In the genomic region with DNA sequence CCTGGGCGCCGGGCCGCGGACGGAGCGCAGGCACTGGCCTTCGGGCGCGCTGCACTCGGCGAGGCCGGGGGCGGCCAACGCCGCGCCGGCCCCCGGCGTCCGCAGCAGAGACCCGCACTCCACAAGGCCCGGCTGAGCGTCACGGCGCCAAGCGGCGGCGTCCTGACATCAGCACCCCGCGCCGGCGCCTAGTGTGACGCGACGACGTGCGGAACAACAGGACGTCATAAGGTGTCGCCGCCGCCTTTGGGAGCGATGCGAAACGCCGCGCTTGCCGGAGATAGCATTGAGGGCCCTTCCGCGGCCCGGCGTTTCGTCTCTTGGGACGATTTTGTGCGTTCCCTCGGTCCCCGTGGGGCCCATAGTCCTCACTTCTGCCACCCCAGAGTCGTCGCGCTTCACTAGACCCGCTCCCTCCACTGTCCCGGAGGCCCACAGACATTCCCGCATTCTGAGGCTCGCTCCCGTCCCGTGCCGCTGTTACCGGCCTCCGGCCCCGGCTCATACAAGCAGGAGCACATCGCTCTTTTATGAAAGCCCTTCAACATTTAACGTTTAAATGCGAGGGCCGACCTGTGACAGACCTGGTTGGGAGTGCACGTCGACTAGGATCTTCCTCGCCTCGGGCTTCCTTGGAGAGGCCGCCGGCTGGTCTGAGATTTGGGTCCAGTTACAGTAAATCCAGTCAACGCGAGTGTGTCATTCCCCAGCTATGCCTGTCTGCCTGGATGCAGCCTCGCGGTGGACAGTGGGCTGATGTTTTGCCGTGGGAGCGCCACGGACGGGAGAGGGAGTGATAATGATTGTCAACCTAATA, we compare ENCODE assay signal across 1 cellular context.
TF ChIP-seq lines count a peak whose summit lies in the region.

A gene (minus strand): TSS at position 143 of the 817 bp plus-strand sequence. CDS start 306 bp downstream, outside the sequence.

TF ChIP-seq in HepG2, 621 proteins besides CTCF, POLR2A, EP300 and RAD21 (continued from another document and continues in another):
- TF ChIP-seq, protein P1, sequence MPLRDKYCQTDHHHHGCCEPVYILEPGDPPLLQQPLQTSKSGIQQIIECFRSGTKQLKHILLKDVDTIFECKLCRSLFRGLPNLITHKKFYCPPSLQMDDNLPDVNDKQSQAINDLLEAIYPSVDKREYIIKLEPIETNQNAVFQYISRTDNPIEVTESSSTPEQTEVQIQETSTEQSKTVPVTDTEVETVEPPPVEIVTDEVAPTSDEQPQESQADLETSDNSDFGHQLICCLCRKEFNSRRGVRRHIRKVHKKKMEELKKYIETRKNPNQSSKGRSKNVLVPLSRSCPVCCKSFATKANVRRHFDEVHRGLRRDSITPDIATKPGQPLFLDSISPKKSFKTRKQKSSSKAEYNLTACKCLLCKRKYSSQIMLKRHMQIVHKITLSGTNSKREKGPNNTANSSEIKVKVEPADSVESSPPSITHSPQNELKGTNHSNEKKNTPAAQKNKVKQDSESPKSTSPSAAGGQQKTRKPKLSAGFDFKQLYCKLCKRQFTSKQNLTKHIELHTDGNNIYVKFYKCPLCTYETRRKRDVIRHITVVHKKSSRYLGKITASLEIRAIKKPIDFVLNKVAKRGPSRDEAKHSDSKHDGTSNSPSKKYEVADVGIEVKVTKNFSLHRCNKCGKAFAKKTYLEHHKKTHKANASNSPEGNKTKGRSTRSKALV (CRISPR knock-in tag; IDR thresholded peaks at IDR 0.05): no peak
- TF ChIP-seq EZH2 (conservative IDR thresholded peaks at IDR 0.05; ENCODE audit: low read depth, low read length): no peak
- peak; percentile 80 for TF ChIP-seq HCFC1 (IDR thresholded peaks at IDR 0.05; ENCODE audit: low read depth, low read length)
- TF ChIP-seq ZNF616 (CRISPR knock-in tag; IDR thresholded peaks at IDR 0.05; ENCODE audit: low read depth): 0 out of 2 replicates have a peak, but pooled peaks have one; percentile 42
- TF ChIP-seq, protein P2, sequence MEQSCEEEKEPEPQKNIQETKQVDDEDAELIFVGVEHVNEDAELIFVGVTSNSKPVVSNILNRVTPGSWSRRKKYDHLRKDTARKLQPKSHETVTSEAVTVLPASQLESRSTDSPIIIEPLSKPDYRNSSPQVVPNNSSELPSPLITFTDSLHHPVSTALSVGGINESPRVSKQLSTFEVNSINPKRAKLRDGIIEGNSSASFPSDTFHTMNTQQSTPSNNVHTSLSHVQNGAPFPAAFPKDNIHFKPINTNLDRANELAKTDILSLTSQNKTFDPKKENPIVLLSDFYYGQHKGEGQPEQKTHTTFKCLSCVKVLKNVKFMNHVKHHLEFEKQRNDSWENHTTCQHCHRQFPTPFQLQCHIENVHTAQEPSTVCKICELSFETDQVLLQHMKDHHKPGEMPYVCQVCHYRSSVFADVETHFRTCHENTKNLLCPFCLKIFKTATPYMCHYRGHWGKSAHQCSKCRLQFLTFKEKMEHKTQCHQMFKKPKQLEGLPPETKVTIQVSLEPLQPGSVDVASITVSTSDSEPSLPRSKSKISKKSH (CRISPR knock-in tag; IDR thresholded peaks at IDR 0.05; ENCODE audit: borderline replicate concordance): no peak; the same call in 1 of the 2 replicates
- TF ChIP-seq U2AF2 (IDR thresholded peaks at IDR 0.05; ENCODE audit: low read depth, low read length): no peak
- TF ChIP-seq WIZ (CRISPR knock-in tag; IDR thresholded peaks at IDR 0.05): no peak
- TF ChIP-seq SP2 (CRISPR knock-in tag; IDR thresholded peaks at IDR 0.05): peak; percentile 20; the same call in 1 of the 2 replicates
- TF ChIP-seq, protein P3, sequence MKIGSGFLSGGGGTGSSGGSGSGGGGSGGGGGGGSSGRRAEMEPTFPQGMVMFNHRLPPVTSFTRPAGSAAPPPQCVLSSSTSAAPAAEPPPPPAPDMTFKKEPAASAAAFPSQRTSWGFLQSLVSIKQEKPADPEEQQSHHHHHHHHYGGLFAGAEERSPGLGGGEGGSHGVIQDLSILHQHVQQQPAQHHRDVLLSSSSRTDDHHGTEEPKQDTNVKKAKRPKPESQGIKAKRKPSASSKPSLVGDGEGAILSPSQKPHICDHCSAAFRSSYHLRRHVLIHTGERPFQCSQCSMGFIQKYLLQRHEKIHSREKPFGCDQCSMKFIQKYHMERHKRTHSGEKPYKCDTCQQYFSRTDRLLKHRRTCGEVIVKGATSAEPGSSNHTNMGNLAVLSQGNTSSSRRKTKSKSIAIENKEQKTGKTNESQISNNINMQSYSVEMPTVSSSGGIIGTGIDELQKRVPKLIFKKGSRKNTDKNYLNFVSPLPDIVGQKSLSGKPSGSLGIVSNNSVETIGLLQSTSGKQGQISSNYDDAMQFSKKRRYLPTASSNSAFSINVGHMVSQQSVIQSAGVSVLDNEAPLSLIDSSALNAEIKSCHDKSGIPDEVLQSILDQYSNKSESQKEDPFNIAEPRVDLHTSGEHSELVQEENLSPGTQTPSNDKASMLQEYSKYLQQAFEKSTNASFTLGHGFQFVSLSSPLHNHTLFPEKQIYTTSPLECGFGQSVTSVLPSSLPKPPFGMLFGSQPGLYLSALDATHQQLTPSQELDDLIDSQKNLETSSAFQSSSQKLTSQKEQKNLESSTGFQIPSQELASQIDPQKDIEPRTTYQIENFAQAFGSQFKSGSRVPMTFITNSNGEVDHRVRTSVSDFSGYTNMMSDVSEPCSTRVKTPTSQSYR (CRISPR knock-in tag; IDR thresholded peaks at IDR 0.05; ENCODE audit: borderline replicate concordance): 0 out of 2 replicates have a peak, but pooled peaks have one; percentile 11
- TF ChIP-seq GABPA (IDR thresholded peaks at IDR 0.05; ENCODE audit: low read depth, low read length): peak; percentile 44
- TF ChIP-seq GABPA (CRISPR knock-in tag; IDR thresholded peaks at IDR 0.05; ENCODE audit: low read depth): peak; percentile 86
- TF ChIP-seq, protein P4, sequence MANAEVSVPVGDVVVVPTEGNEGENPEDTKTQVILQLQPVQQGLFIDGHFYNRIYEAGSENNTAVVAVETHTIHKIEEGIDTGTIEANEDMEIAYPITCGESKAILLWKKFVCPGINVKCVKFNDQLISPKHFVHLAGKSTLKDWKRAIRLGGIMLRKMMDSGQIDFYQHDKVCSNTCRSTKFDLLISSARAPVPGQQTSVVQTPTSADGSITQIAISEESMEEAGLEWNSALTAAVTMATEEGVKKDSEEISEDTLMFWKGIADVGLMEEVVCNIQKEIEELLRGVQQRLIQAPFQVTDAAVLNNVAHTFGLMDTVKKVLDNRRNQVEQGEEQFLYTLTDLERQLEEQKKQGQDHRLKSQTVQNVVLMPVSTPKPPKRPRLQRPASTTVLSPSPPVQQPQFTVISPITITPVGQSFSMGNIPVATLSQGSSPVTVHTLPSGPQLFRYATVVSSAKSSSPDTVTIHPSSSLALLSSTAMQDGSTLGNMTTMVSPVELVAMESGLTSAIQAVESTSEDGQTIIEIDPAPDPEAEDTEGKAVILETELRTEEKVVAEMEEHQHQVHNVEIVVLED (CRISPR knock-in tag; IDR thresholded peaks at IDR 0.05; ENCODE audit: borderline replicate concordance): peak; percentile 99
- TF ChIP-seq RARA (CRISPR knock-in tag; IDR thresholded peaks at IDR 0.05): peak; percentile 46; the same call in 1 of the 2 replicates
- TF ChIP-seq, protein P5, sequence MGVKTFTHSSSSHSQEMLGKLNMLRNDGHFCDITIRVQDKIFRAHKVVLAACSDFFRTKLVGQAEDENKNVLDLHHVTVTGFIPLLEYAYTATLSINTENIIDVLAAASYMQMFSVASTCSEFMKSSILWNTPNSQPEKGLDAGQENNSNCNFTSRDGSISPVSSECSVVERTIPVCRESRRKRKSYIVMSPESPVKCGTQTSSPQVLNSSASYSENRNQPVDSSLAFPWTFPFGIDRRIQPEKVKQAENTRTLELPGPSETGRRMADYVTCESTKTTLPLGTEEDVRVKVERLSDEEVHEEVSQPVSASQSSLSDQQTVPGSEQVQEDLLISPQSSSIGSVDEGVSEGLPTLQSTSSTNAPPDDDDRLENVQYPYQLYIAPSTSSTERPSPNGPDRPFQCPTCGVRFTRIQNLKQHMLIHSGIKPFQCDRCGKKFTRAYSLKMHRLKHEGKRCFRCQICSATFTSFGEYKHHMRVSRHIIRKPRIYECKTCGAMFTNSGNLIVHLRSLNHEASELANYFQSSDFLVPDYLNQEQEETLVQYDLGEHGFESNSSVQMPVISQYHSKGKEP (CRISPR knock-in tag; IDR thresholded peaks at IDR 0.05): 0 out of 2 replicates have a peak, but pooled peaks have one; percentile 35
- TF ChIP-seq, protein P6, sequence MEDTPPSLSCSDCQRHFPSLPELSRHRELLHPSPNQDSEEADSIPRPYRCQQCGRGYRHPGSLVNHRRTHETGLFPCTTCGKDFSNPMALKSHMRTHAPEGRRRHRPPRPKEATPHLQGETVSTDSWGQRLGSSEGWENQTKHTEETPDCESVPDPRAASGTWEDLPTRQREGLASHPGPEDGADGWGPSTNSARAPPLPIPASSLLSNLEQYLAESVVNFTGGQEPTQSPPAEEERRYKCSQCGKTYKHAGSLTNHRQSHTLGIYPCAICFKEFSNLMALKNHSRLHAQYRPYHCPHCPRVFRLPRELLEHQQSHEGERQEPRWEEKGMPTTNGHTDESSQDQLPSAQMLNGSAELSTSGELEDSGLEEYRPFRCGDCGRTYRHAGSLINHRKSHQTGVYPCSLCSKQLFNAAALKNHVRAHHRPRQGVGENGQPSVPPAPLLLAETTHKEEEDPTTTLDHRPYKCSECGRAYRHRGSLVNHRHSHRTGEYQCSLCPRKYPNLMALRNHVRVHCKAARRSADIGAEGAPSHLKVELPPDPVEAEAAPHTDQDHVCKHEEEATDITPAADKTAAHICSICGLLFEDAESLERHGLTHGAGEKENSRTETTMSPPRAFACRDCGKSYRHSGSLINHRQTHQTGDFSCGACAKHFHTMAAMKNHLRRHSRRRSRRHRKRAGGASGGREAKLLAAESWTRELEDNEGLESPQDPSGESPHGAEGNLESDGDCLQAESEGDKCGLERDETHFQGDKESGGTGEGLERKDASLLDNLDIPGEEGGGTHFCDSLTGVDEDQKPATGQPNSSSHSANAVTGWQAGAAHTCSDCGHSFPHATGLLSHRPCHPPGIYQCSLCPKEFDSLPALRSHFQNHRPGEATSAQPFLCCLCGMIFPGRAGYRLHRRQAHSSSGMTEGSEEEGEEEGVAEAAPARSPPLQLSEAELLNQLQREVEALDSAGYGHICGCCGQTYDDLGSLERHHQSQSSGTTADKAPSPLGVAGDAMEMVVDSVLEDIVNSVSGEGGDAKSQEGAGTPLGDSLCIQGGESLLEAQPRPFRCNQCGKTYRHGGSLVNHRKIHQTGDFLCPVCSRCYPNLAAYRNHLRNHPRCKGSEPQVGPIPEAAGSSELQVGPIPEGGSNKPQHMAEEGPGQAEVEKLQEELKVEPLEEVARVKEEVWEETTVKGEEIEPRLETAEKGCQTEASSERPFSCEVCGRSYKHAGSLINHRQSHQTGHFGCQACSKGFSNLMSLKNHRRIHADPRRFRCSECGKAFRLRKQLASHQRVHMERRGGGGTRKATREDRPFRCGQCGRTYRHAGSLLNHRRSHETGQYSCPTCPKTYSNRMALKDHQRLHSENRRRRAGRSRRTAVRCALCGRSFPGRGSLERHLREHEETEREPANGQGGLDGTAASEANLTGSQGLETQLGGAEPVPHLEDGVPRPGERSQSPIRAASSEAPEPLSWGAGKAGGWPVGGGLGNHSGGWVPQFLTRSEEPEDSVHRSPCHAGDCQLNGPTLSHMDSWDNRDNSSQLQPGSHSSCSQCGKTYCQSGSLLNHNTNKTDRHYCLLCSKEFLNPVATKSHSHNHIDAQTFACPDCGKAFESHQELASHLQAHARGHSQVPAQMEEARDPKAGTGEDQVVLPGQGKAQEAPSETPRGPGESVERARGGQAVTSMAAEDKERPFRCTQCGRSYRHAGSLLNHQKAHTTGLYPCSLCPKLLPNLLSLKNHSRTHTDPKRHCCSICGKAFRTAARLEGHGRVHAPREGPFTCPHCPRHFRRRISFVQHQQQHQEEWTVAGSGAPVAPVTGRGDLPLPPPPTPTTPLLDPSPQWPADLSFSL (CRISPR knock-in tag; IDR thresholded peaks at IDR 0.05): no peak
- TF ChIP-seq ZNF251 (CRISPR knock-in tag; IDR thresholded peaks at IDR 0.05): no peak
- peak; percentile 87 for TF ChIP-seq KMT2B (CRISPR knock-in tag; IDR thresholded peaks at IDR 0.05)
- no peak for TF ChIP-seq STAG1 (CRISPR knock-in tag; IDR thresholded peaks at IDR 0.05)
- TF ChIP-seq ZNF329 (CRISPR knock-in tag; IDR thresholded peaks at IDR 0.05; ENCODE audit: low read depth): no peak
- TF ChIP-seq NR2F2 (IDR thresholded peaks at IDR 0.05; ENCODE audit: borderline replicate concordance, low read depth): no peak
- TF ChIP-seq ZNF20 (CRISPR knock-in tag; IDR thresholded peaks at IDR 0.05): no peak
- TF ChIP-seq, protein P7, sequence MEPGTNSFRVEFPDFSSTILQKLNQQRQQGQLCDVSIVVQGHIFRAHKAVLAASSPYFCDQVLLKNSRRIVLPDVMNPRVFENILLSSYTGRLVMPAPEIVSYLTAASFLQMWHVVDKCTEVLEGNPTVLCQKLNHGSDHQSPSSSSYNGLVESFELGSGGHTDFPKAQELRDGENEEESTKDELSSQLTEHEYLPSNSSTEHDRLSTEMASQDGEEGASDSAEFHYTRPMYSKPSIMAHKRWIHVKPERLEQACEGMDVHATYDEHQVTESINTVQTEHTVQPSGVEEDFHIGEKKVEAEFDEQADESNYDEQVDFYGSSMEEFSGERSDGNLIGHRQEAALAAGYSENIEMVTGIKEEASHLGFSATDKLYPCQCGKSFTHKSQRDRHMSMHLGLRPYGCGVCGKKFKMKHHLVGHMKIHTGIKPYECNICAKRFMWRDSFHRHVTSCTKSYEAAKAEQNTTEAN (CRISPR knock-in tag; conservative IDR thresholded peaks at IDR 0.05): no peak
- TF ChIP-seq, protein P8, sequence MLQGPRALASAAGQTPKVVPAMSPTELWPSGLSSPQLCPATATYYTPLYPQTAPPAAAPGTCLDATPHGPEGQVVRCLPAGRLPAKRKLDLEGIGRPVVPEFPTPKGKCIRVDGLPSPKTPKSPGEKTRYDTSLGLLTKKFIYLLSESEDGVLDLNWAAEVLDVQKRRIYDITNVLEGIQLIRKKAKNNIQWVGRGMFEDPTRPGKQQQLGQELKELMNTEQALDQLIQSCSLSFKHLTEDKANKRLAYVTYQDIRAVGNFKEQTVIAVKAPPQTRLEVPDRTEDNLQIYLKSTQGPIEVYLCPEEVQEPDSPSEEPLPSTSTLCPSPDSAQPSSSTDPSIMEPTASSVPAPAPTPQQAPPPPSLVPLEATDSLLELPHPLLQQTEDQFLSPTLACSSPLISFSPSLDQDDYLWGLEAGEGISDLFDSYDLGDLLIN (CRISPR knock-in tag; IDR thresholded peaks at IDR 0.05; ENCODE audit: borderline replicate concordance): no peak
- TF ChIP-seq, protein P9, sequence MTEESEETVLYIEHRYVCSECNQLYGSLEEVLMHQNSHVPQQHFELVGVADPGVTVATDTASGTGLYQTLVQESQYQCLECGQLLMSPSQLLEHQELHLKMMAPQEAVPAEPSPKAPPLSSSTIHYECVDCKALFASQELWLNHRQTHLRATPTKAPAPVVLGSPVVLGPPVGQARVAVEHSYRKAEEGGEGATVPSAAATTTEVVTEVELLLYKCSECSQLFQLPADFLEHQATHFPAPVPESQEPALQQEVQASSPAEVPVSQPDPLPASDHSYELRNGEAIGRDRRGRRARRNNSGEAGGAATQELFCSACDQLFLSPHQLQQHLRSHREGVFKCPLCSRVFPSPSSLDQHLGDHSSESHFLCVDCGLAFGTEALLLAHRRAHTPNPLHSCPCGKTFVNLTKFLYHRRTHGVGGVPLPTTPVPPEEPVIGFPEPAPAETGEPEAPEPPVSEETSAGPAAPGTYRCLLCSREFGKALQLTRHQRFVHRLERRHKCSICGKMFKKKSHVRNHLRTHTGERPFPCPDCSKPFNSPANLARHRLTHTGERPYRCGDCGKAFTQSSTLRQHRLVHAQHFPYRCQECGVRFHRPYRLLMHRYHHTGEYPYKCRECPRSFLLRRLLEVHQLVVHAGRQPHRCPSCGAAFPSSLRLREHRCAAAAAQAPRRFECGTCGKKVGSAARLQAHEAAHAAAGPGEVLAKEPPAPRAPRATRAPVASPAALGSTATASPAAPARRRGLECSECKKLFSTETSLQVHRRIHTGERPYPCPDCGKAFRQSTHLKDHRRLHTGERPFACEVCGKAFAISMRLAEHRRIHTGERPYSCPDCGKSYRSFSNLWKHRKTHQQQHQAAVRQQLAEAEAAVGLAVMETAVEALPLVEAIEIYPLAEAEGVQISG (CRISPR knock-in tag; IDR thresholded peaks at IDR 0.05): peak; percentile 86
- 0 out of 2 replicates have a peak, but pooled peaks have one; percentile 68 for TF ChIP-seq ZNF224 (CRISPR knock-in tag; IDR thresholded peaks at IDR 0.05)
- peak; percentile 70; the same call in 1 of the 2 replicates for TF ChIP-seq TSC22D2 (CRISPR knock-in tag; IDR thresholded peaks at IDR 0.05; ENCODE audit: borderline replicate concordance)
- TF ChIP-seq PTBP1 (IDR thresholded peaks at IDR 0.05; ENCODE audit: low read depth, low read length, poor library complexity, severe bottlenecking): no peak
